Comparison of ENCODE assay signal across 10 cellular contexts in genomic region chr4:40525811-40526598, GRCh38.
DNase-seq lines count a peak whose midpoint lies in the region; ATAC-seq and TF ChIP-seq lines count a peak whose summit lies in the region.
"Had no signal": no experiment of that assay in that cellular context is flagged by ENCODE, and none has a peak within 500 bp of the region (broad histone marks: within the 10 kb centered on the region; RNA-seq: fewer than 3 reads in every experiment).

No MANE protein-coding gene starts in this region.

- intact Hi-C loops in adrenal gland (cut with DNase I) (no loop called here), right cardiac atrium (cut with DNase I) (no loop called here), sciatic nerve (cut with DNase I) (no loop called here)

- ATAC-seq in right cardiac atrium (peak; percentile 91 to 92), sciatic nerve (peak; percentile 91), HG03439 (IDR thresholded peaks at IDR 0.05; ENCODE audit: unreplicated experiment) (no peak), HG03196 (IDR thresholded peaks at IDR 0.05; ENCODE audit: unreplicated experiment) (no peak)

- no peaks in the 10 kb centered on the region for H3K36me3 ChIP-seq in adrenal gland (replicated peaks in 1 of 2)

- 19 to 44% (median 36%) methylated on average over 8 of the region's 8 CpGs for WGBS in adrenal gland, 4 donors
- 56% methylated on average over 8 of the region's 8 CpGs for WGBS in right cardiac atrium

- no peaks in the 10 kb centered on the region for H3K9me3 ChIP-seq in adrenal gland (replicated peaks in 1 of 3)
- no peaks in the 10 kb centered on the region for H3K9me3 ChIP-seq in right cardiac atrium (ENCODE audit: control insufficient read depth, low read length)

- peak overlapping the region; percentile 79 to 91 (median 87) for H3K27ac ChIP-seq in adrenal gland
- peak overlapping the region; percentile 77 for H3K27ac ChIP-seq in right cardiac atrium (ENCODE audit: low read length)

- no peaks in the 10 kb centered on the region for H3K27me3 ChIP-seq in adrenal gland
- no peaks in the 10 kb centered on the region for H3K27me3 ChIP-seq in right cardiac atrium (ENCODE audit: control insufficient read depth, insufficient read depth)

- DNase-seq in ELF-1 (ENCODE audit: low read depth, low spot score) (peak; percentile 90), adrenal gland (peak; percentile 74 to 90 (median 84)), right cardiac atrium (peak in 2 of 3 donors; percentile 42 to 54), sciatic nerve (ENCODE audit: low spot score) (no peak), NCI-H2227 treated with DMSO at 0.1 percent for 48 hours (lab: John Stamatoyannopoulos, UW) (no peak), hippocampal formation (lab: John Stamatoyannopoulos, UW) (no peak)
- DNase-seq: activated CD4-positive, alpha-beta T cell treated with anti-CD3 and anti-CD28 coated beads, Interleukin-2, amount 50 U/mL, for 48 hours; Karpas-422 had no signal

- no peak for TF ChIP-seq CTCF in adrenal gland (IDR thresholded peaks at IDR 0.05)

- H3K4me3 ChIP-seq in adrenal gland: no peak overlapping the region
- no peak overlapping the region for H3K4me3 ChIP-seq in right cardiac atrium (ENCODE audit: low read length)

- TF ChIP-seq POLR2A in adrenal gland (IDR thresholded peaks at IDR 0.05): peak in 1 of 2 donors; percentile 62

- H3K4me1 ChIP-seq in adrenal gland (replicated peaks in 1 of 2): peaks cover 39 to 40% of the 10 kb centered on the region in 2 donors
- no peaks in the 10 kb centered on the region for H3K4me1 ChIP-seq in right cardiac atrium (ENCODE audit: control insufficient read depth, insufficient read depth, low read length)

Comparison
In these comparisons a context has a peak if more than half of its experiments do, and no peak if none do; other contexts are left out.
1. DNase-seq: peak in ELF-1 (single experiment), adrenal gland (7 of 7) and right cardiac atrium (2 of 3); none in sciatic nerve (single experiment), NCI-H2227 treated with DMSO at 0.1 percent for 48 hours (single experiment) and hippocampal formation (0 of 2).
2. ATAC-seq: peak in right cardiac atrium (2 of 2) and sciatic nerve (single experiment); none in HG03439 (single experiment) and HG03196 (single experiment).